Comparison of ENCODE assay signal across 1 cellular context in genomic region chr3:172665510-172665909, GRCh38.
TF ChIP-seq lines count a peak whose summit lies in the region.

No MANE protein-coding gene starts in this region.

TF ChIP-seq in HepG2, 621 proteins besides CTCF, POLR2A, EP300 and RAD21:
- TF ChIP-seq FOXO4 (CRISPR knock-in tag; conservative IDR thresholded peaks at IDR 0.05): 0 out of 2 replicates have a peak, but pooled peaks have one; percentile 7
